In genomic region chr2:9003366-9003615, GRCh38 we compare ENCODE assay signal across 11 cellular contexts. TPM values are rescaled to one million over a fixed set of nuclear protein-coding genes. Genes with fewer than 3 reads are reported as not detected.
DNase-seq lines count a peak whose midpoint lies in the region; ATAC-seq and TF ChIP-seq lines count a peak whose summit lies in the region.
"Had no signal": no experiment of that assay in that cellular context is flagged by ENCODE, and none has a peak within 500 bp of the region (broad histone marks: within the 10 kb centered on the region; RNA-seq: fewer than 3 reads in every experiment).

No MANE protein-coding gene starts in this region.

- peaks cover 3% of the 10 kb centered on the region for H3K27me3 Mint-ChIP-seq in dendritic cell treated with granulocyte-macrophage colony-stimulating factor and Interleukin-4, amounts not matched to agents 40 ng/mL and 50 ng/mL, for 4 days
- H3K27me3 Mint-ChIP-seq in activated CD8-positive, alpha-beta T cell treated with anti-CD3 and anti-CD28 coated beads for 36 hours, result peaks cover 6% of the 10 kb centered on the region

- no peaks in the 10 kb centered on the region for H3K9me3 Mint-ChIP-seq in dendritic cell treated with granulocyte-macrophage colony-stimulating factor and Interleukin-4, amounts not matched to agents 40 ng/mL and 50 ng/mL, for 4 days
- H3K9me3 Mint-ChIP-seq in activated CD8-positive, alpha-beta T cell treated with anti-CD3 and anti-CD28 coated beads for 36 hours, result no peaks in the 10 kb centered on the region
- H3K9me3 Mint-ChIP-seq: CD14-positive monocyte, neural crest cell, type B pancreatic cell had no signal

- H3K4me3 ChIP-seq in left ventricle myocardium inferior (peak overlapping the region; percentile 83), mucosa of rectum (ENCODE audit: low read length in 2 of 2) (peak overlapping the region; percentile 65 to 68), uterus (peak overlapping the region; percentile 54 to 61)

- CTCF ChIA-PET in activated CD8-positive, alpha-beta T cell treated with anti-CD3 and anti-CD28 coated beads for 36 hours (lab: Charles Lee), result no interaction called here

- POLR2A ChIA-PET in activated CD8-positive, alpha-beta T cell treated with anti-CD3 and anti-CD28 coated beads for 36 hours (lab: Charles Lee), result interaction anchor here (1.1 kb wide), 1 partner anchor 14 kb away, joined by 3 read pairs; no protein-coding TSS in a partner anchor

- no peaks in the 10 kb centered on the region for H3K36me3 ChIP-seq in left ventricle myocardium inferior
- H3K36me3 ChIP-seq in mucosa of rectum (ENCODE audit: control insufficient read depth in 2 of 2, insufficient read depth in 2 of 2, low read length in 2 of 2), result no peaks in the 10 kb centered on the region
- H3K36me3 ChIP-seq in uterus, result no peaks in the 10 kb centered on the region

- peaks cover 28% of the 10 kb centered on the region for H3K4me1 ChIP-seq in left ventricle myocardium inferior
- peaks cover 11 to 20% of the 10 kb centered on the region in 2 donors for H3K4me1 ChIP-seq in mucosa of rectum (ENCODE audit: control insufficient read depth in 2 of 2, insufficient read depth in 2 of 2, low read length in 2 of 2)
- H3K4me1 ChIP-seq in uterus, result no peaks in the 10 kb centered on the region

- H3K27me3 ChIP-seq in left ventricle myocardium inferior (ENCODE audit: low read depth) (no peaks in the 10 kb centered on the region), mucosa of rectum (ENCODE audit: control insufficient read depth in 2 of 2, insufficient read depth in 2 of 2, low read length in 2 of 2) (no peaks in the 10 kb centered on the region), uterus (no peaks in the 10 kb centered on the region)

- H3K4me3 Mint-ChIP-seq in dendritic cell treated with granulocyte-macrophage colony-stimulating factor and Interleukin-4, amounts not matched to agents 40 ng/mL and 50 ng/mL, for 4 days, result peak overlapping the region; percentile 83
- H3K4me3 Mint-ChIP-seq in activated CD8-positive, alpha-beta T cell treated with anti-CD3 and anti-CD28 coated beads for 36 hours, result no peak overlapping the region

- no peaks in the 10 kb centered on the region for H3K36me3 Mint-ChIP-seq in dendritic cell treated with granulocyte-macrophage colony-stimulating factor and Interleukin-4, amounts not matched to agents 40 ng/mL and 50 ng/mL, for 4 days (ENCODE audit: low read depth)
- no peaks in the 10 kb centered on the region for H3K36me3 Mint-ChIP-seq in activated CD8-positive, alpha-beta T cell treated with anti-CD3 and anti-CD28 coated beads for 36 hours (ENCODE audit: low read depth)
- H3K36me3 Mint-ChIP-seq: CD14-positive monocyte, type B pancreatic cell had no signal

- H3K9ac ChIP-seq in mucosa of rectum (ENCODE audit: low read depth in 1 of 2, low read length in 2 of 2), result peak overlapping the region; percentile 26 to 76

- DNase-seq in left ventricle myocardium inferior, result no peak
- DNase-seq in Right ventricle myocardium superior, result no peak
- no peak for DNase-seq in uterus
- DNase-seq in NCI-H526 treated with DMSO at 0.1 percent for 48 hours (lab: John Stamatoyannopoulos, UW), result no peak
- no peak for DNase-seq in activated CD8-positive, alpha-beta T cell treated with anti-CD3 and anti-CD28 coated beads for 36 hours
- no peak for DNase-seq in NCI-H2171 treated with DMSO at 0.1 percent for 48 hours (lab: John Stamatoyannopoulos, UW)

- no peak for TF ChIP-seq CTCF in left ventricle myocardium inferior (IDR thresholded peaks at IDR 0.05; ENCODE audit: borderline replicate concordance)
- TF ChIP-seq CTCF in uterus (IDR thresholded peaks at IDR 0.05), result no peak
- TF ChIP-seq CTCF in activated CD8-positive, alpha-beta T cell treated with anti-CD3 and anti-CD28 coated beads for 36 hours (IDR thresholded peaks at IDR 0.05), result no peak

- no peak for ATAC-seq in Right ventricle myocardium superior (ENCODE audit: poor library complexity)
- ATAC-seq in activated CD8-positive, alpha-beta T cell treated with anti-CD3 and anti-CD28 coated beads for 36 hours, result no peak

- intact Hi-C loops in left ventricle myocardium inferior (cut with micrococcal nuclease), result no loop called here
- intact Hi-C loops in Right ventricle myocardium superior (cut with DNase I), result no loop called here
- intact Hi-C loops in dendritic cell treated with granulocyte-macrophage colony-stimulating factor and Interleukin-4, amounts not matched to agents 40 ng/mL and 50 ng/mL, for 4 days (cut with micrococcal nuclease), result no loop called here
- intact Hi-C loops in uterus (cut with DNase I; ENCODE audit: low total_unique reads), result no loop called here
- intact Hi-C loops in activated CD8-positive, alpha-beta T cell treated with anti-CD3 and anti-CD28 coated beads for 36 hours (cut with micrococcal nuclease), result no loop called here

- H3K27ac ChIP-seq in left ventricle myocardium inferior (replicated peaks) (peak overlapping the region; percentile 78), mucosa of rectum (ENCODE audit: low read depth in 2 of 2, low read length in 2 of 2) (peak overlapping the region; percentile 57 to 73), uterus (peak overlapping the region in 1 of 2 donors; percentile 89)

- H3K9me3 ChIP-seq in left ventricle myocardium inferior (replicated peaks), result no peaks in the 10 kb centered on the region
- no peaks in the 10 kb centered on the region for H3K9me3 ChIP-seq in mucosa of rectum (ENCODE audit: control insufficient read depth in 2 of 2, low read length in 2 of 2)
- no peaks in the 10 kb centered on the region for H3K9me3 ChIP-seq in uterus

- H3K4me1 Mint-ChIP-seq in dendritic cell treated with granulocyte-macrophage colony-stimulating factor and Interleukin-4, amounts not matched to agents 40 ng/mL and 50 ng/mL, for 4 days (ENCODE audit: low read depth), result peaks cover 37% of the 10 kb centered on the region
- H3K4me1 Mint-ChIP-seq in activated CD8-positive, alpha-beta T cell treated with anti-CD3 and anti-CD28 coated beads for 36 hours (ENCODE audit: low read depth), result peaks cover 6% of the 10 kb centered on the region

- peak in 1 of 2 donors; percentile 4 for TF ChIP-seq POLR2A in uterus (IDR thresholded peaks at IDR 0.05)

- H3K27ac Mint-ChIP-seq in dendritic cell treated with granulocyte-macrophage colony-stimulating factor and Interleukin-4, amounts not matched to agents 40 ng/mL and 50 ng/mL, for 4 days, result no peak overlapping the region
- no peak overlapping the region for H3K27ac Mint-ChIP-seq in activated CD8-positive, alpha-beta T cell treated with anti-CD3 and anti-CD28 coated beads for 36 hours

RNA-seq across cellular contexts. Expression of gene MBOAT2, which starts 0.2 kb away (rescaled TPM):
- total RNA-seq in left ventricle myocardium inferior (5.3 TPM), Right ventricle myocardium superior (13.2 TPM), uterus (10 to 100 TPM; 20.0 to 83.0 (median 30.3) TPM)
- total RNA-seq in activated CD8-positive, alpha-beta T cell treated with anti-CD3 and anti-CD28 coated beads for 36 hours, result 1 to 10 TPM; 2.9 to 3.0 TPM
